In the genomic region with DNA sequence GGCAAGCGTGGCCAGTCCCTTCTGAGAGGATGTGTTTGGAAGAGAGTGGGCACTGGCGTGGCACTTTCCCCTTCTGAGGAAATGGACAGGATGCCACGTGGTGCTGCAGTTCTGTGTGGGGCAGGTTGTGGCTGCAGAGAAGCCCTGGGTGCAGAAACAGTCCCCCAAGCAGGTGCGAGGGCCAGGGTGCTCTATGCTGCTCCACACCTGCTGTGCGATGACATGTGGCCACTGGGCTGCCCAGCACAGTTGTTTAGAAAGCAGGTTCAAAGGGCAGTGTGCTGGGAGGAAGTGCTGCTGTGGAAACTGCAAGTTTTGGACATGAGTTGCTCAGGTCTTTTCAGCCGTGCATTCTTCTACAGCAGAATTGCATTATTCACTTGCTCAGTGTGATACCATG, we compare ENCODE assay signal across 17 cellular contexts. TPM values are rescaled to one million over a fixed set of nuclear protein-coding genes. Genes with fewer than 3 reads are reported as not detected.
A peak's percentile ranks its signal among the peaks of the same experiment; 100 is the strongest.
DNase-seq lines count a peak whose midpoint lies in the region; ATAC-seq, FAIRE-seq and TF ChIP-seq lines count a peak whose summit lies in the region.
"Not testable (repeated sequence)": the region's sequence is repeated elsewhere in the genome, so short reads cannot be mapped to it uniquely, and the experiment has no call there.
"Had no signal": no experiment of that assay in that cellular context is flagged by ENCODE, and none has a peak within 500 bp of the region (broad histone marks: within the 10 kb centered on the region; RNA-seq: fewer than 3 reads in every experiment).

No MANE protein-coding gene starts in this region.

- not testable (repeated sequence) for H3K36me3 ChIP-seq in endothelial cell of umbilical vein (ENCODE audit: control insufficient read depth in 2 of 2, extremely low read depth in 1 of 2, insufficient read depth in 2 of 2, low read length in 2 of 2); neutrophil
- peaks cover 12% of the 10 kb centered on the region for H3K36me3 ChIP-seq in lower lobe of right lung

- dilution Hi-C loops in endothelial cell of umbilical vein (cut with MboI; ENCODE audit: extremely low pct_ligation_motif_present, low sequenced_read_pairs), result not testable (repeated sequence)

- peaks cover 36% of the 10 kb centered on the region for H3K36me3 Mint-ChIP-seq in Calu3 (ENCODE audit: insufficient read depth, unreplicated experiment)
- not testable (repeated sequence) for H3K36me3 Mint-ChIP-seq in activated CD4-positive, alpha-beta T cell treated with anti-CD3 and anti-CD28 coated beads, Interleukin-2, amount 10 ng/mL, durations not matched to agents 7 days and 5 days (ENCODE audit: low read depth); activated naive CD8-positive, alpha-beta T cell treated with anti-CD3 and anti-CD28 coated beads, Interleukin-2, amount 50 U/mL, for 24 hours (ENCODE audit: low read depth)

- not testable (repeated sequence) for H4K20me1 ChIP-seq in endothelial cell of umbilical vein (replicated peaks; ENCODE audit: control insufficient read depth, extremely low read depth, insufficient read depth, low read length)

- peak; percentile 94 for FAIRE-seq in endothelial cell of umbilical vein (lab: Jason Lieb, UNC)

- H2AFZ ChIP-seq in endothelial cell of umbilical vein (ENCODE audit: low read depth, low read length), result not testable (repeated sequence)

- H3K27ac ChIP-seq in endothelial cell of umbilical vein (ENCODE audit: insufficient read depth, low read depth, low read length); lower lobe of right lung: not testable (repeated sequence)
- peak overlapping the region; percentile 96 for H3K27ac ChIP-seq in neutrophil

- H3K9me1 ChIP-seq in endothelial cell of umbilical vein (replicated peaks; ENCODE audit: control insufficient read depth, extremely low read depth, insufficient read depth, low read length), result not testable (repeated sequence)

- not testable (repeated sequence) for H3K27me3 ChIP-seq in endothelial cell of umbilical vein (ENCODE audit: control insufficient read depth in 2 of 2, insufficient read depth in 2 of 2, low read length in 2 of 2); lower lobe of right lung (ENCODE audit: low read depth); neutrophil

- not testable (repeated sequence) for H3K27ac Mint-ChIP-seq in Calu3 (ENCODE audit: unreplicated experiment); stimulated activated naive CD8-positive, alpha-beta T cell treated with anti-CD3 and anti-CD28 coated beads, Interleukin-15, amount 100 ng/mL, for 72 hours
- H3K27ac Mint-ChIP-seq in activated CD4-positive, alpha-beta T cell treated with anti-CD3 and anti-CD28 coated beads, Interleukin-2, amount 10 ng/mL, durations not matched to agents 7 days and 5 days, result peak overlapping the region; percentile 71
- H3K27ac Mint-ChIP-seq in activated naive CD8-positive, alpha-beta T cell treated with anti-CD3 and anti-CD28 coated beads, Interleukin-2, amount 50 U/mL, for 24 hours, result peak overlapping the region; percentile 31

- not testable (repeated sequence) for H3K4me2 ChIP-seq in endothelial cell of umbilical vein (ENCODE audit: insufficient read depth, low read length)

- peak overlapping the region; percentile 36 for H3K4me3 Mint-ChIP-seq in Calu3 (ENCODE audit: low read depth, unreplicated experiment)
- H3K4me3 Mint-ChIP-seq in activated CD4-positive, alpha-beta T cell treated with anti-CD3 and anti-CD28 coated beads, Interleukin-2, amount 10 ng/mL, durations not matched to agents 7 days and 5 days, result not testable (repeated sequence)
- peak overlapping the region; percentile 32 for H3K4me3 Mint-ChIP-seq in activated naive CD8-positive, alpha-beta T cell treated with anti-CD3 and anti-CD28 coated beads, Interleukin-2, amount 50 U/mL, for 24 hours
- H3K4me3 Mint-ChIP-seq in stimulated activated naive CD8-positive, alpha-beta T cell treated with anti-CD3 and anti-CD28 coated beads, Interleukin-15, amount 100 ng/mL, for 72 hours, result peak overlapping the region; percentile 24 to 37

- ATAC-seq in activated naive CD8-positive, alpha-beta T cell treated with anti-CD3 and anti-CD28 coated beads, Interleukin-2, amount 50 U/mL, for 24 hours; lower lobe of right lung; stimulated activated naive CD8-positive, alpha-beta T cell treated with anti-CD3 and anti-CD28 coated beads, Interleukin-15, amount 100 ng/mL, for 72 hours: not testable (repeated sequence)

- peaks cover 35% of the 10 kb centered on the region for H3K4me1 Mint-ChIP-seq in Calu3 (ENCODE audit: low read depth, unreplicated experiment)
- peaks cover 35% of the 10 kb centered on the region for H3K4me1 Mint-ChIP-seq in activated CD4-positive, alpha-beta T cell treated with anti-CD3 and anti-CD28 coated beads, Interleukin-2, amount 10 ng/mL, durations not matched to agents 7 days and 5 days
- H3K4me1 Mint-ChIP-seq in activated naive CD8-positive, alpha-beta T cell treated with anti-CD3 and anti-CD28 coated beads, Interleukin-2, amount 50 U/mL, for 24 hours, result peaks cover 42% of the 10 kb centered on the region
- H3K4me1 Mint-ChIP-seq in stimulated activated naive CD8-positive, alpha-beta T cell treated with anti-CD3 and anti-CD28 coated beads, Interleukin-15, amount 100 ng/mL, for 72 hours, result peaks cover 48% of the 10 kb centered on the region

- not testable (repeated sequence) for H3K9me3 ChIP-seq in endothelial cell of umbilical vein (replicated peaks; ENCODE audit: control insufficient read depth, insufficient read depth, low read length); lower lobe of right lung; neutrophil

- DNase-seq in Calu3; activated CD4-positive, alpha-beta T cell treated with anti-CD3 and anti-CD28 coated beads, Interleukin-2, amount 10 ng/mL, durations not matched to agents 7 days and 5 days; activated naive CD8-positive, alpha-beta T cell treated with anti-CD3 and anti-CD28 coated beads, Interleukin-2, amount 50 U/mL, for 24 hours; endothelial cell of umbilical vein (ENCODE audit: low read depth, low spot score); stimulated activated naive CD8-positive, alpha-beta T cell treated with anti-CD3 and anti-CD28 coated beads, Interleukin-15, amount 100 ng/mL, for 72 hours: not testable (repeated sequence)
- peak; percentile 8 for DNase-seq in NAMALWA (ENCODE audit: low spot score)
- DNase-seq in lower lobe of right lung, result peak; percentile 34

- H3K27me3 Mint-ChIP-seq in Calu3 (ENCODE audit: unreplicated experiment); activated CD4-positive, alpha-beta T cell treated with anti-CD3 and anti-CD28 coated beads, Interleukin-2, amount 10 ng/mL, durations not matched to agents 7 days and 5 days; activated naive CD8-positive, alpha-beta T cell treated with anti-CD3 and anti-CD28 coated beads, Interleukin-2, amount 50 U/mL, for 24 hours; stimulated activated naive CD8-positive, alpha-beta T cell treated with anti-CD3 and anti-CD28 coated beads, Interleukin-15, amount 100 ng/mL, for 72 hours: not testable (repeated sequence)

- POLR2A ChIA-PET in activated CD4-positive, alpha-beta T cell treated with anti-CD3 and anti-CD28 coated beads, Interleukin-2, amount 10 ng/mL, durations not matched to agents 7 days and 5 days (lab: Charles Lee); endothelial cell of umbilical vein (lab: Charles Lee): not testable (repeated sequence)

- intact Hi-C loops in Calu3 (cut with micrococcal nuclease; ENCODE audit: unreplicated experiment); endothelial cell of umbilical vein (cut with micrococcal nuclease); lower lobe of right lung (cut with DNase I): not testable (repeated sequence)

- BruUV-seq in Calu3 (replicated peaks; lab: Mats Ljungman, UMichigan); endothelial cell of umbilical vein (replicated peaks; lab: Mats Ljungman, UMichigan): not testable (repeated sequence)

- not testable (repeated sequence) for H3K9ac ChIP-seq in endothelial cell of umbilical vein (replicated peaks; ENCODE audit: extremely low read depth, insufficient read depth, low read length)

- H3K4me1 ChIP-seq in endothelial cell of umbilical vein (ENCODE audit: control insufficient read depth, extremely low read depth, insufficient read depth, low read length), result peaks cover 11% of the 10 kb centered on the region
- peaks cover 37% of the 10 kb centered on the region for H3K4me1 ChIP-seq in lower lobe of right lung
- peaks cover 48 to 50% of the 10 kb centered on the region in 2 experiments for H3K4me1 ChIP-seq in neutrophil (ENCODE audit: control insufficient read depth in 1 of 2, insufficient read depth in 1 of 2, low read depth in 1 of 2, low read length in 1 of 2)

- CTCF ChIA-PET in Calu3 (lab: Charles Lee); activated CD4-positive, alpha-beta T cell treated with anti-CD3 and anti-CD28 coated beads, Interleukin-2, amount 10 ng/mL, durations not matched to agents 7 days and 5 days (lab: Charles Lee); endothelial cell of umbilical vein (lab: Charles Lee): not testable (repeated sequence)

- TF ChIP-seq CTCF in Calu3 (IDR thresholded peaks at IDR 0.05; ENCODE audit: unreplicated experiment); endothelial cell of umbilical vein (IDR thresholded peaks at IDR 0.05; ENCODE audit: extremely low read depth in 1 of 2, insufficient read depth in 1 of 2, low read depth in 1 of 2, low read length in 2 of 2); lower lobe of right lung (IDR thresholded peaks at IDR 0.05); neutrophil (IDR thresholded peaks at IDR 0.05): not testable (repeated sequence)

- H3K9me3 Mint-ChIP-seq in Calu3 (ENCODE audit: low read depth, unreplicated experiment); activated CD4-positive, alpha-beta T cell treated with anti-CD3 and anti-CD28 coated beads, Interleukin-2, amount 10 ng/mL, durations not matched to agents 7 days and 5 days; activated naive CD8-positive, alpha-beta T cell treated with anti-CD3 and anti-CD28 coated beads, Interleukin-2, amount 50 U/mL, for 24 hours; stimulated activated naive CD8-positive, alpha-beta T cell treated with anti-CD3 and anti-CD28 coated beads, Interleukin-15, amount 100 ng/mL, for 72 hours: not testable (repeated sequence)

- not testable (repeated sequence) for H3K4me3 ChIP-seq in endothelial cell of umbilical vein (replicated peaks in 1 of 3; ENCODE audit: insufficient read depth in 1 of 3, low read depth in 1 of 3, low read length in 3 of 3); lower lobe of right lung
- H3K4me3 ChIP-seq in neutrophil (ENCODE audit: low read depth in 1 of 2, low read length in 1 of 2), result peak overlapping the region in 1 of 2 experiments; percentile 28

- H3K79me2 ChIP-seq in endothelial cell of umbilical vein (ENCODE audit: control insufficient read depth, insufficient read depth, low read length), result peaks cover 52% of the 10 kb centered on the region

- not testable (repeated sequence) for TF ChIP-seq POLR2A in endothelial cell of umbilical vein (IDR thresholded peaks at IDR 0.05; ENCODE audit: low read depth, low read length)

RNA-seq across cellular contexts. Expression of a gene that starts 3.6 kb away (rescaled TPM):
- 57.4 and 62.4 TPM in 2 replicates for total RNA-seq in Calu3 (2022)
- 10 to 100 TPM; 43.3 to 46.1 TPM for total RNA-seq in activated CD4-positive, alpha-beta T cell treated with anti-CD3 and anti-CD28 coated beads, Interleukin-2, amount 10 ng/mL, durations not matched to agents 7 days and 5 days
- total RNA-seq in endothelial cell of umbilical vein, result 37.3 and 40.8 TPM in 2 replicates
- polyA plus RNA-seq in endothelial cell of umbilical vein, result 19.9 and 22.4 TPM in 2 replicates
- polyA plus RNA-seq in endothelial cell of umbilical vein (2011; cell fraction: cytosol; rRNA removed), result 24.6 and 26.6 TPM in 2 replicates
- polyA plus RNA-seq in endothelial cell of umbilical vein (2011; cell fraction: nucleus; rRNA removed), result 43.3 and 47.2 TPM in 2 replicates
- polyA plus RNA-seq in endothelial cell of umbilical vein (2012), result 23.8 and 24.9 TPM in 2 replicates
- polyA minus RNA-seq in endothelial cell of umbilical vein, result 39.4 and 42.7 TPM in 2 replicates
- 17.0 TPM for polyA minus RNA-seq in endothelial cell of umbilical vein (2011; cell fraction: cytosol; rRNA and poly(A)+ RNA removed)
- polyA minus RNA-seq in endothelial cell of umbilical vein (2011; cell fraction: nucleus; rRNA and poly(A)+ RNA removed), result 26.3 and 30.0 TPM in 2 replicates
- 74.4 TPM for total RNA-seq in lower lobe of right lung

RNA-seq across cellular contexts. Expression of a gene that starts 10.2 kb away (rescaled TPM):
- 0.86 and 0.90 TPM in 2 replicates for total RNA-seq in Calu3 (2022)
- total RNA-seq in activated CD4-positive, alpha-beta T cell treated with anti-CD3 and anti-CD28 coated beads, Interleukin-2, amount 10 ng/mL, durations not matched to agents 7 days and 5 days, result under 1 TPM in 1 of 2 experiments, not detected in 1; 0.17 TPM
- not detected in 2 replicates for total RNA-seq in endothelial cell of umbilical vein
- not detected in 2 replicates for polyA plus RNA-seq in endothelial cell of umbilical vein
- polyA plus RNA-seq in endothelial cell of umbilical vein (2011; cell fraction: cytosol; rRNA removed), result not detected in 2 replicates
- polyA plus RNA-seq in endothelial cell of umbilical vein (2011; cell fraction: nucleus; rRNA removed), result not detected in 2 replicates
- polyA plus RNA-seq in endothelial cell of umbilical vein (2012), result 1.1 TPM in 1 of 2 replicates, not detected in the other
- not detected in 2 replicates for polyA minus RNA-seq in endothelial cell of umbilical vein
- polyA minus RNA-seq in endothelial cell of umbilical vein (2011; cell fraction: cytosol; rRNA and poly(A)+ RNA removed), result not detected
- polyA minus RNA-seq in endothelial cell of umbilical vein (2011; cell fraction: nucleus; rRNA and poly(A)+ RNA removed), result not detected in 2 replicates
- 1.4 TPM for total RNA-seq in lower lobe of right lung
- total RNA-seq: activated CD8-positive, alpha-beta T cell treated with anti-CD3 and anti-CD28 coated beads for 36 hours; esophagus muscularis mucosa; foreskin keratinocyte; heart right ventricle; left cardiac atrium; RPMI7951; sciatic nerve; SJSA1; vagina had no signal
- polyA plus RNA-seq: foreskin keratinocyte had no signal

RNA-seq across cellular contexts. Expression of a gene that starts 21.2 kb away (rescaled TPM):
- 60.2 and 65.1 TPM in 2 replicates for total RNA-seq in Calu3 (2022)
- total RNA-seq in activated CD4-positive, alpha-beta T cell treated with anti-CD3 and anti-CD28 coated beads, Interleukin-2, amount 10 ng/mL, durations not matched to agents 7 days and 5 days, result 10 to 100 TPM; 45.8 to 60.7 TPM
- 54.5 and 59.5 TPM in 2 replicates for total RNA-seq in endothelial cell of umbilical vein
- 39.4 and 58.2 TPM in 2 replicates for polyA plus RNA-seq in endothelial cell of umbilical vein
- polyA plus RNA-seq in endothelial cell of umbilical vein (2011; cell fraction: cytosol; rRNA removed), result 13.6 and 21.4 TPM in 2 replicates
- 188 and 225 TPM in 2 replicates for polyA plus RNA-seq in endothelial cell of umbilical vein (2011; cell fraction: nucleus; rRNA removed)
- 24.1 and 27.6 TPM in 2 replicates for polyA plus RNA-seq in endothelial cell of umbilical vein (2012)
- 22.5 and 34.3 TPM in 2 replicates for polyA minus RNA-seq in endothelial cell of umbilical vein
- polyA minus RNA-seq in endothelial cell of umbilical vein (2011; cell fraction: cytosol; rRNA and poly(A)+ RNA removed), result 14.8 TPM
- polyA minus RNA-seq in endothelial cell of umbilical vein (2011; cell fraction: nucleus; rRNA and poly(A)+ RNA removed), result 46.0 and 79.6 TPM in 2 replicates
- 53.4 TPM for total RNA-seq in lower lobe of right lung

RNA-seq across cellular contexts. Expression of a gene that starts 27.7 kb away (rescaled TPM):
- total RNA-seq in Calu3 (2022) (260 and 262 TPM in 2 replicates), endothelial cell of umbilical vein (187 and 194 TPM in 2 replicates), lower lobe of right lung (313 TPM)
- total RNA-seq in activated CD4-positive, alpha-beta T cell treated with anti-CD3 and anti-CD28 coated beads, Interleukin-2, amount 10 ng/mL, durations not matched to agents 7 days and 5 days, result 100 to 1,000 TPM; 103 to 111 TPM
- 122 and 146 TPM in 2 replicates for polyA plus RNA-seq in endothelial cell of umbilical vein
- 82.0 and 82.5 TPM in 2 replicates for polyA plus RNA-seq in endothelial cell of umbilical vein (2011; cell fraction: cytosol; rRNA removed)
- 37.3 and 44.2 TPM in 2 replicates for polyA plus RNA-seq in endothelial cell of umbilical vein (2011; cell fraction: nucleus; rRNA removed)
- 209 and 256 TPM in 2 replicates for polyA plus RNA-seq in endothelial cell of umbilical vein (2012)
- 31.4 and 43.3 TPM in 2 replicates for polyA minus RNA-seq in endothelial cell of umbilical vein
- 112 TPM for polyA minus RNA-seq in endothelial cell of umbilical vein (2011; cell fraction: cytosol; rRNA and poly(A)+ RNA removed)
- polyA minus RNA-seq in endothelial cell of umbilical vein (2011; cell fraction: nucleus; rRNA and poly(A)+ RNA removed), result 19.4 and 31.2 TPM in 2 replicates
